Comparison of ENCODE assay signal across 14 cellular contexts in the genomic region with DNA sequence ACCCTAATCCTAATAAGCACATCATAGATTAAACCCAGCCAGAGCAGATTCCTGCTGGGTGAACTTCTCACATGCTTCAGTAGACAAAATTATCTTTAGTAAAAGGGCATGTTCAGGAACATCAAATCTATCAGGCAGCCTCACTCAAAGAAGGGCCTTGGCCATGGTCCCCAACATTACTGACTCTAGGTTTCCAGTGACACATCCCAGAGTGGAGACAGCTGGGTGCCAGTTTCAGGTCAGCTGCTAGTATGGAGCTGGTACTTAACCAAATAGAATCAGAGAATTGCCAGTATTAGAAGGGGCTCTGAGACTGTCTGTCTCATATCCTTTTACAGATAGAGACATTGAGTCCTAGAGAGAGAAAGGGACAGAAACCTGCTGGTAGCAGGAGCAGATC. TPM values are rescaled to one million over a fixed set of nuclear protein-coding genes. Genes with fewer than 3 reads are reported as not detected.
A peak's percentile ranks its signal among the peaks of the same experiment; 100 is the strongest.
DNase-seq lines count a peak whose midpoint lies in the region; ATAC-seq and TF ChIP-seq lines count a peak whose summit lies in the region.
"Had no signal": no experiment of that assay in that cellular context is flagged by ENCODE, and none has a peak within 500 bp of the region (broad histone marks: within the 10 kb centered on the region; RNA-seq: fewer than 3 reads in every experiment).

No MANE protein-coding gene starts in this region.

- H3K36me3 ChIP-seq in heart left ventricle, result no peaks in the 10 kb centered on the region
- H3K36me3 ChIP-seq: HAP-1 had no signal

- ATAC-seq in Right ventricle myocardium superior (ENCODE audit: poor library complexity) (peak; percentile 86), heart left ventricle (peak; percentile 89 to 92 (median 91)), right cardiac atrium (peak; percentile 86 to 90), GM18909 (IDR thresholded peaks at IDR 0.05; ENCODE audit: poor library complexity, unreplicated experiment) (no peak)
- ATAC-seq: HepG2 had no signal

- peaks cover 0 to 51% (median 15%) of the 10 kb centered on the region in 12 donors for H3K4me1 ChIP-seq in heart left ventricle
- peaks cover 9% of the 10 kb centered on the region for H3K4me1 ChIP-seq in right cardiac atrium (ENCODE audit: control insufficient read depth, insufficient read depth, low read length)
- H3K4me1 ChIP-seq: HAP-1 had no signal

- no peaks in the 10 kb centered on the region for H3K27me3 ChIP-seq in heart left ventricle
- no peaks in the 10 kb centered on the region for H3K27me3 ChIP-seq in right cardiac atrium (ENCODE audit: control insufficient read depth, insufficient read depth)

- intact Hi-C loops in Right ventricle myocardium superior (cut with DNase I) (no loop called here), cardiac septum (cut with DNase I) (loop anchor here (10.0 kb wide), 1 partner anchor 52 kb away; no protein-coding TSS in a partner anchor), heart left ventricle (cut with DNase I) (no loop called here), right cardiac atrium (cut with DNase I) (no loop called here)

- DNase-seq in Right ventricle myocardium superior, result peak; percentile 46
- no peak for DNase-seq in cardiac septum (ENCODE audit: low spot score)
- DNase-seq in heart left ventricle, result peak in 4 of 5 donors; percentile 43 to 72 (median 60)
- no peak for DNase-seq in right cardiac atrium
- no peak for DNase-seq in HEK293T (ENCODE audit: extremely low spot score)
- DNase-seq in NCI-H446 (lab: John Stamatoyannopoulos, UW), result no peak
- DNase-seq: Calu3; CD4-positive, alpha-beta T cell; DMS 273 treated with DMSO at 0.1 percent for 48 hours; GOT3; HFFc6 had no signal

- no peak overlapping the region for H3K4me3 ChIP-seq in heart left ventricle
- H3K4me3 ChIP-seq in right cardiac atrium (ENCODE audit: low read length), result no peak overlapping the region
- H3K4me3 ChIP-seq: HAP-1 had no signal

- CTCF ChIA-PET in HEK293T (lab: Yijun Ruan, JAX), result interaction anchor here (1.0 kb wide), 1 partner anchor 10 kb away, joined by 4 read pairs; no protein-coding TSS in a partner anchor

- peak overlapping the region in 7 of 12 donors; percentile 11 to 76 (median 40) for H3K27ac ChIP-seq in heart left ventricle
- peak overlapping the region; percentile 45 for H3K27ac ChIP-seq in right cardiac atrium (ENCODE audit: low read length)

- TF ChIP-seq CTCF in heart left ventricle (IDR thresholded peaks at IDR 0.05), result no peak

- no peak for TF ChIP-seq POLR2A in heart left ventricle (IDR thresholded peaks at IDR 0.05)

- H3K9me3 ChIP-seq in heart left ventricle (no peaks in the 10 kb centered on the region), right cardiac atrium (ENCODE audit: control insufficient read depth, low read length) (no peaks in the 10 kb centered on the region)
- H3K9me3 ChIP-seq: HAP-1 had no signal

- POLR2A ChIA-PET in HEK293T (lab: Yijun Ruan, JAX), result no interaction called here

TF ChIP-seq in HEK293T, 16 proteins besides CTCF, POLR2A, EP300 and RAD21:
- no peak for TF ChIP-seq CTBP1 (IDR thresholded peaks at IDR 0.05; ENCODE audit: borderline replicate concordance)
- no peak for TF ChIP-seq BHLHE40 (IDR thresholded peaks at IDR 0.05; ENCODE audit: borderline replicate concordance)
- TF ChIP-seq SUZ12 (IDR thresholded peaks at IDR 0.05), result no peak
- no peak for TF ChIP-seq FOXM1 (IDR thresholded peaks at IDR 0.05; ENCODE audit: borderline replicate concordance)
- no peak for TF ChIP-seq L3MBTL2 (conservative IDR thresholded peaks at IDR 0.05)
- no peak for TF ChIP-seq SP1 (IDR thresholded peaks at IDR 0.05)
- TF ChIP-seq, protein P1, sequence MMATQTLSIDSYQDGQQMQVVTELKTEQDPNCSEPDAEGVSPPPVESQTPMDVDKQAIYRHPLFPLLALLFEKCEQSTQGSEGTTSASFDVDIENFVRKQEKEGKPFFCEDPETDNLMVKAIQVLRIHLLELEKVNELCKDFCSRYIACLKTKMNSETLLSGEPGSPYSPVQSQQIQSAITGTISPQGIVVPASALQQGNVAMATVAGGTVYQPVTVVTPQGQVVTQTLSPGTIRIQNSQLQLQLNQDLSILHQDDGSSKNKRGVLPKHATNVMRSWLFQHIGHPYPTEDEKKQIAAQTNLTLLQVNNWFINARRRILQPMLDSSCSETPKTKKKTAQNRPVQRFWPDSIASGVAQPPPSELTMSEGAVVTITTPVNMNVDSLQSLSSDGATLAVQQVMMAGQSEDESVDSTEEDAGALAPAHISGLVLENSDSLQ (IDR thresholded peaks at IDR 0.05), result no peak
- no peak for TF ChIP-seq FOXA1 (IDR thresholded peaks at IDR 0.05)
- TF ChIP-seq ZNF384 (IDR thresholded peaks at IDR 0.05), result no peak
- no peak for TF ChIP-seq ARNT (IDR thresholded peaks at IDR 0.05)
- TF ChIP-seq NFRKB (IDR thresholded peaks at IDR 0.05), result no peak
- TF ChIP-seq HDGF (IDR thresholded peaks at IDR 0.05; ENCODE audit: borderline replicate concordance), result no peak
TF ChIP-seq in HEK293T: peak in this region for 0.

RNA-seq across cellular contexts. Expression of a gene that starts 44.1 kb away (rescaled TPM):
- total RNA-seq in Right ventricle myocardium superior (12.3 TPM), cardiac septum (15.5 TPM), heart left ventricle (10 to 100 TPM; 10.6 to 20.7 (median 14.6) TPM), right cardiac atrium (10 to 100 TPM; 12.8 to 21.7 (median 16.1) TPM)
- polyA plus RNA-seq in heart left ventricle (10 to 100 TPM in 1 of 2 donors, 1 to 10 TPM in 1; 2.7 to 12.3 TPM), right cardiac atrium (3.4 TPM)

Comparison
In these comparisons a context has a peak if more than half of its experiments do, and no peak if none do; other contexts are left out.
1. DNase-seq: peak in Right ventricle myocardium superior (single experiment) and heart left ventricle (4 of 5); none in cardiac septum (single experiment), right cardiac atrium (0 of 3), HEK293T (single experiment) and NCI-H446 (0 of 2).